ENCODE assay signal across 19 cellular contexts in the genomic region with DNA sequence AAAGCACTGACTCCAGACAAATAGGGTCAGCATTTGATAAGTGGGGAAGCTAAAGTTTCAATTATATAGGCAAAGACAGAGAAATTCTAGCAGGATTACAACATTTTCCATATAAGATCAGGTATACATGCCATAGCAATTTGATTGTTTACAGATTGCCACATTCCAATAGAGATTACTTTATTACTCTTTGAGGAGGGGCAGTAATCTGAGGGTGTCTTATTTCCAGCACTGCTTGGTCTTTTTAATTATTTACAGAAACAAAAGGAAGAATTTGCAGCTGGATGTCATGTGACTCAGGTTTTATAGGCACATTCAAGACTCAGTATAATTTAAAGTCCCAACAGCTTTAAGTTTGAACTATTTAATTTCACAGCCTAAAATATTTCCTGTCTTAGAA. TPM values are rescaled to one million over a fixed set of nuclear protein-coding genes. Genes with fewer than 3 reads are reported as not detected.
"Had no signal": no experiment of that assay in that cellular context is flagged by ENCODE, and none has a peak within 500 bp of the region (broad histone marks: within the 10 kb centered on the region; RNA-seq: fewer than 3 reads in every experiment).

No MANE protein-coding gene starts in this region.

- H3K27me3 Mint-ChIP-seq: activated CD4-positive, alpha-beta T cell treated with anti-CD3 and anti-CD28 coated beads for 36 hours; activated naive CD8-positive, alpha-beta T cell treated with anti-CD3 and anti-CD28 coated beads, Interleukin-2, amount 10 ng/mL, durations not matched to agents 7 days and 5 days; naive thymus-derived CD8-positive, alpha-beta T cell had no signal

- H3K27me3 ChIP-seq: esophagus squamous epithelium, tibial nerve had no signal

- H3K4me1 Mint-ChIP-seq: activated CD4-positive, alpha-beta T cell treated with anti-CD3 and anti-CD28 coated beads for 36 hours; activated naive CD8-positive, alpha-beta T cell treated with anti-CD3 and anti-CD28 coated beads, Interleukin-2, amount 10 ng/mL, durations not matched to agents 7 days and 5 days; naive thymus-derived CD8-positive, alpha-beta T cell; neural crest cell had no signal

- ATAC-seq: activated CD4-positive, alpha-beta T cell treated with anti-CD3 and anti-CD28 coated beads for 36 hours; naive thymus-derived CD8-positive, alpha-beta T cell; right cardiac atrium had no signal

- H3K4me3 Mint-ChIP-seq: activated CD4-positive, alpha-beta T cell treated with anti-CD3 and anti-CD28 coated beads for 36 hours; activated naive CD4-positive, alpha-beta T cell treated with anti-CD3 and anti-CD28 coated beads for 36 hours; activated naive CD8-positive, alpha-beta T cell treated with anti-CD3 and anti-CD28 coated beads, Interleukin-2, amount 10 ng/mL, durations not matched to agents 7 days and 5 days; naive thymus-derived CD8-positive, alpha-beta T cell; neural crest cell; T-helper 2 cell treated with Interferon-gamma antibody and Interleukin-4, amounts not matched to agents 5 μg/mL and 100 μg/mL, for 36 hours had no signal

- H3K36me3 ChIP-seq: esophagus squamous epithelium, tibial nerve had no signal

- H3K27ac ChIP-seq: epithelial cell of prostate, tibial nerve had no signal

- H3K9me3 Mint-ChIP-seq: activated naive CD4-positive, alpha-beta T cell treated with anti-CD3 and anti-CD28 coated beads for 36 hours; T-helper 2 cell treated with Interferon-gamma antibody and Interleukin-4, amounts not matched to agents 5 μg/mL and 100 μg/mL, for 36 hours had no signal

- H3K9me3 ChIP-seq: esophagus squamous epithelium, tibial nerve had no signal

- H3K27ac Mint-ChIP-seq: activated CD4-positive, alpha-beta T cell treated with anti-CD3 and anti-CD28 coated beads for 36 hours; activated naive CD4-positive, alpha-beta T cell treated with anti-CD3 and anti-CD28 coated beads for 36 hours; activated naive CD8-positive, alpha-beta T cell treated with anti-CD3 and anti-CD28 coated beads, Interleukin-2, amount 10 ng/mL, durations not matched to agents 7 days and 5 days; naive thymus-derived CD8-positive, alpha-beta T cell; T-helper 2 cell treated with Interferon-gamma antibody and Interleukin-4, amounts not matched to agents 5 μg/mL and 100 μg/mL, for 36 hours had no signal

- H3K36me3 Mint-ChIP-seq: activated naive CD8-positive, alpha-beta T cell treated with anti-CD3 and anti-CD28 coated beads, Interleukin-2, amount 10 ng/mL, durations not matched to agents 7 days and 5 days had no signal

- DNase-seq: activated CD4-positive, alpha-beta T cell treated with anti-CD3 and anti-CD28 coated beads for 36 hours; activated CD4-positive, CD25-positive, alpha-beta regulatory T cell; activated effector memory CD4-positive, alpha-beta T cell treated with Interleukin-2 at 50 U/mL for 16 hours; activated naive CD4-positive, alpha-beta T cell treated with anti-CD3 and anti-CD28 coated beads for 36 hours; activated naive CD8-positive, alpha-beta T cell treated with anti-CD3 and anti-CD28 coated beads, Interleukin-2, amount 10 ng/mL, durations not matched to agents 7 days and 5 days; amniotic stem cell; esophagus squamous epithelium; midbrain; naive thymus-derived CD8-positive, alpha-beta T cell; occipital lobe; right cardiac atrium; stimulated activated CD4-positive, alpha-beta T cell treated with anti-CD3 and anti-CD28 coated beads, Interleukin-2, amount 100 ng/mL, for 48 hours; stimulated activated naive CD4-positive, alpha-beta T cell treated with Interleukin-2 at 50 U/mL for 16 hours; T-helper 1 cell had no signal

- H3K4me1 ChIP-seq: esophagus squamous epithelium, tibial nerve had no signal

- H3K4me3 ChIP-seq: esophagus squamous epithelium, tibial nerve had no signal

RNA-seq across cellular contexts. Expression of a gene that starts 42.5 kb away (rescaled TPM):
- total RNA-seq: activated CD4-positive, alpha-beta T cell treated with anti-CD3 and anti-CD28 coated beads for 36 hours; activated naive CD4-positive, alpha-beta T cell treated with anti-CD3 and anti-CD28 coated beads for 36 hours; activated naive CD8-positive, alpha-beta T cell treated with anti-CD3 and anti-CD28 coated beads, Interleukin-2, amount 10 ng/mL, durations not matched to agents 7 days and 5 days; naive thymus-derived CD8-positive, alpha-beta T cell; pulmonary artery endothelial cell; right cardiac atrium had no signal
- polyA plus RNA-seq: naive thymus-derived CD8-positive, alpha-beta T cell; right cardiac atrium had no signal
